ENCODE assay signal across 1 cellular context in the genomic region with DNA sequence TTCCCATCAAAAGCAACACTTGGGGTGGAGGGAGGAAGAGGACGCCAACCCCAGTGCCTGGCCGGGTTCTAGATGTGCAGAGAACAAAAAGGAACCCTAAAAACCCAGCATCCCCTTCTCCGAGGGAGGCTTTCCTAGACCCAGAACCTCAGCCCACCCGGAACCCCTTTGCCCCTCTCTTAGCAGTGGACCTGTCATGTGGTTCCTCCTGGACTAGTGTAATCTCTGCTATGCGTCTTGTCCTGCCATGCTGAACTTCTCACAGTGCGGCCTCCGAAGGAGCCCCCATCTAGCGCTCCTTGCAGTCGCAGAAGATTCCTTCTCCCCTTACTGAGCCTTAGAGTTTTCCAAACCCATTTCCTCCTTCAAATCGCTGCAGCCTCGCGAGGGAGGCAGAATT.
TF ChIP-seq lines count a peak whose summit lies in the region.

No MANE protein-coding gene starts in this region.

TF ChIP-seq in H1, 55 proteins besides CTCF, POLR2A, EP300 and RAD21:
- TF ChIP-seq NANOG (IDR thresholded peaks at IDR 0.05; ENCODE audit: insufficient read depth, low read depth, low read length, poor library complexity, severe bottlenecking) (no peak), TEAD4 (IDR thresholded peaks at IDR 0.05; ENCODE audit: low read depth, low read length) (no peak), SRF (IDR thresholded peaks at IDR 0.05; ENCODE audit: low read depth, low read length) (no peak), SAP30 (IDR thresholded peaks at IDR 0.05; ENCODE audit: insufficient read depth, insufficient replicate concordance, low read length) (no peak), SIX5 (IDR thresholded peaks at IDR 0.05; ENCODE audit: low read depth, low read length) (no peak), CBX5 (IDR thresholded peaks at IDR 0.05; ENCODE audit: low read depth, low read length) (no peak), POU5F1 (IDR thresholded peaks at IDR 0.05; ENCODE audit: low read depth, low read length) (no peak), RBBP5 (IDR thresholded peaks at IDR 0.05; ENCODE audit: borderline replicate concordance, low read depth, low read length) (no peak), EZH2 (IDR thresholded peaks at IDR 0.05; ENCODE audit: low read depth, low read length, severe bottlenecking) (no peak), MAFK (IDR thresholded peaks at IDR 0.05; ENCODE audit: low read depth, low read length) (no peak), TAF7 (optimal IDR thresholded peaks at IDR 0.05; ENCODE audit: borderline replicate concordance, low read depth, low read length) (no peak), PHF8 (conservative IDR thresholded peaks at IDR 0.05; ENCODE audit: low read depth, low read length) (no peak), TAF1 (IDR thresholded peaks at IDR 0.05; ENCODE audit: low read depth, low read length) (no peak), HDAC6 (IDR thresholded peaks at IDR 0.05; ENCODE audit: low read depth, low read length) (no peak), CHD2 (IDR thresholded peaks at IDR 0.05; ENCODE audit: low read length) (no peak)
